ENCODE assay signal across 8 cellular contexts in genomic region chr17:65559802-65560627, GRCh38. TPM values are rescaled to one million over a fixed set of nuclear protein-coding genes. Genes with fewer than 3 reads are reported as not detected.
DNase-seq lines count a peak whose midpoint lies in the region; ATAC-seq and TF ChIP-seq lines count a peak whose summit lies in the region.

No MANE protein-coding gene starts in this region.

- H3K9me3 ChIP-seq in endodermal cell (ENCODE audit: control insufficient read depth, low read length): no peaks in the 10 kb centered on the region
- H3K9me3 ChIP-seq in naive thymus-derived CD4-positive, alpha-beta T cell (ENCODE audit: control insufficient read depth in 2 of 3, low read length in 3 of 3): no peaks in the 10 kb centered on the region

- H3K36me3 Mint-ChIP-seq in WTC11 (no peaks in the 10 kb centered on the region), endodermal cell (ENCODE audit: low read depth) (no peaks in the 10 kb centered on the region)
- no peaks in the 10 kb centered on the region for H3K36me3 Mint-ChIP-seq in naive thymus-derived CD4-positive, alpha-beta T cell

- peaks cover 13% of the 10 kb centered on the region for H3K4me1 ChIP-seq in endodermal cell (ENCODE audit: control insufficient read depth, insufficient read depth, low read length)
- H3K4me1 ChIP-seq in naive thymus-derived CD4-positive, alpha-beta T cell (ENCODE audit: control insufficient read depth in 2 of 2, insufficient read depth in 2 of 2, low read length in 2 of 2): peaks cover 18 to 24% of the 10 kb centered on the region in 2 donors

- POLR2A ChIA-PET in WTC11 (lab: Charles Lee): interaction anchor here (1.0 to 1.9 kb wide), 3 partner anchors 13 to 137 kb away, joined by 3 to 7 read pairs (median 7); no protein-coding TSS in a partner anchor
- POLR2A ChIA-PET in naive thymus-derived CD4-positive, alpha-beta T cell (lab: Charles Lee): interaction anchor here (0.6 to 2.6 kb wide), 6 partner anchors 11 to 1114 kb away, joined by 3 to 10 read pairs (median 6); no protein-coding TSS in a partner anchor

- CTCF ChIA-PET in WTC11 (lab: Charles Lee): interaction anchor here (1.4 to 1.9 kb wide), 3 partner anchors 65 to 328 kb away, joined by 5 to 8 read pairs (median 7); no protein-coding TSS in a partner anchor
- CTCF ChIA-PET in naive thymus-derived CD4-positive, alpha-beta T cell (lab: Charles Lee): interaction anchor here (1.3 kb wide), 1 partner anchor 237 kb away, joined by 7 read pairs; no protein-coding TSS in a partner anchor

- peak overlapping the region; percentile 81 for H3K9ac ChIP-seq in endodermal cell (ENCODE audit: extremely low read depth, low read length, poor library complexity, severe bottlenecking)

- peak; percentile 2; the same call in 1 of the 2 replicates for ATAC-seq in WTC11
- no peak for ATAC-seq in naive thymus-derived CD4-positive, alpha-beta T cell
- ATAC-seq in GM21576 (IDR thresholded peaks at IDR 0.05; ENCODE audit: unreplicated experiment): no peak

- peak; percentile 17 for DNase-seq in NCI-H510A (lab: John Stamatoyannopoulos, UW)
- no peak for DNase-seq in NCI-H510A treated with DMSO at 0.1 percent for 48 hours (lab: John Stamatoyannopoulos, UW)
- DNase-seq in WTC11 (ENCODE audit: low spot score): peak; percentile 58
- peak; percentile 90 for DNase-seq in endodermal cell
- DNase-seq in naive thymus-derived CD4-positive, alpha-beta T cell: peak in 7 of 9 donors; percentile 36 to 58 (median 44)
- no peak for DNase-seq in KG1 (lab: John Stamatoyannopoulos, UW)
- DNase-seq in GM19240 (ENCODE audit: insufficient read length, low spot score): no peak

- H3K27ac ChIP-seq in endodermal cell (ENCODE audit: low read depth, low read length): peak overlapping the region; percentile 92
- no peak overlapping the region for H3K27ac ChIP-seq in naive thymus-derived CD4-positive, alpha-beta T cell (ENCODE audit: low read depth, low read length)

- no peaks in the 10 kb centered on the region for H3K27me3 ChIP-seq in endodermal cell (ENCODE audit: control insufficient read depth, insufficient read depth, low read length, poor library complexity, severe bottlenecking)
- no peaks in the 10 kb centered on the region for H3K27me3 ChIP-seq in naive thymus-derived CD4-positive, alpha-beta T cell (ENCODE audit: control insufficient read depth in 2 of 2, insufficient read depth in 2 of 2, low read length in 2 of 2)

- peak overlapping the region; percentile 68 for H3K4me3 ChIP-seq in endodermal cell (ENCODE audit: low read length)
- peak overlapping the region; percentile 70 for H3K4me3 ChIP-seq in naive thymus-derived CD4-positive, alpha-beta T cell (ENCODE audit: low read length)

- H3K27me3 Mint-ChIP-seq in WTC11 (ENCODE audit: low read depth): peaks cover 18% of the 10 kb centered on the region
- peaks cover 1% of the 10 kb centered on the region for H3K27me3 Mint-ChIP-seq in endodermal cell (ENCODE audit: insufficient read depth)
- peaks cover 0 to 18% (median 0%) of the 10 kb centered on the region in 5 donors for H3K27me3 Mint-ChIP-seq in naive thymus-derived CD4-positive, alpha-beta T cell

- H3K9me3 Mint-ChIP-seq in WTC11: no peaks in the 10 kb centered on the region
- no peaks in the 10 kb centered on the region for H3K9me3 Mint-ChIP-seq in endodermal cell
- no peaks in the 10 kb centered on the region for H3K9me3 Mint-ChIP-seq in naive thymus-derived CD4-positive, alpha-beta T cell

- H3K27ac Mint-ChIP-seq in WTC11 (no peak overlapping the region), endodermal cell (peak overlapping the region; percentile 91)
- H3K27ac Mint-ChIP-seq in naive thymus-derived CD4-positive, alpha-beta T cell: peak overlapping the region in 5 of 9 donors; percentile 4 to 95 (median 83)

- H3K4me1 Mint-ChIP-seq in WTC11 (peaks cover 16% of the 10 kb centered on the region), endodermal cell (peaks cover 12% of the 10 kb centered on the region)
- H3K4me1 Mint-ChIP-seq in naive thymus-derived CD4-positive, alpha-beta T cell: peaks cover 10 to 37% (median 31%) of the 10 kb centered on the region in 7 donors

- peaks cover 17% of the 10 kb centered on the region for H3K36me3 ChIP-seq in endodermal cell (ENCODE audit: control insufficient read depth, insufficient read depth, low read length)
- H3K36me3 ChIP-seq in naive thymus-derived CD4-positive, alpha-beta T cell (ENCODE audit: control insufficient read depth in 2 of 3, insufficient read depth in 3 of 3, low read length in 3 of 3): peaks cover 0 to 10% (median 0%) of the 10 kb centered on the region in 3 experiments

- H3K4me3 Mint-ChIP-seq in WTC11 (no peak overlapping the region; the same call in 1 of the 2 replicates), endodermal cell (no peak overlapping the region)
- peak overlapping the region in 3 of 10 donors; percentile 66 to 84 (median 71) for H3K4me3 Mint-ChIP-seq in naive thymus-derived CD4-positive, alpha-beta T cell

- 0% methylated on average over 27 to 80 of the region's 90 CpGs for WGBS in endodermal cell (ENCODE audit: insufficient coverage in 1 of 2, insufficient read length in 1 of 2), 2 experiments

- TF ChIP-seq CTCF in WTC11 (IDR thresholded peaks at IDR 0.05) (no peak), endodermal cell (conservative IDR thresholded peaks at IDR 0.05) (no peak)

- intact Hi-C loops in naive thymus-derived CD4-positive, alpha-beta T cell (cut with micrococcal nuclease): loop anchor here (1.0 to 10.0 kb wide), 7 partner anchors 37 to 1053 kb away; partner anchors contain the start of genes CEP95 (in 1 of the 2), DDX5 (in 1 of the 2), GNA13 (in 1 of the 2) and PRKCA (in 1 of the 2)

TF ChIP-seq in WTC11, 78 proteins besides CTCF, POLR2A, EP300 and RAD21 (continues in another document):
- TF ChIP-seq CREM (CRISPR knock-in tag; IDR thresholded peaks at IDR 0.05) (no peak), ELF4 (CRISPR knock-in tag; IDR thresholded peaks at IDR 0.05; ENCODE audit: low read depth) (no peak), NR2C2 (CRISPR knock-in tag; IDR thresholded peaks at IDR 0.05) (no peak), ZNF121 (CRISPR knock-in tag; IDR thresholded peaks at IDR 0.05) (no peak), RORB (CRISPR knock-in tag; IDR thresholded peaks at IDR 0.05) (no peak), GRHL2 (CRISPR knock-in tag; IDR thresholded peaks at IDR 0.05; ENCODE audit: insufficient replicate concordance, severe bottlenecking) (no peak), ESRRA (CRISPR knock-in tag; IDR thresholded peaks at IDR 0.05; ENCODE audit: borderline replicate concordance) (0 out of 2 replicates have a peak, but pooled peaks have one; percentile 23)
- TF ChIP-seq, protein P1, sequence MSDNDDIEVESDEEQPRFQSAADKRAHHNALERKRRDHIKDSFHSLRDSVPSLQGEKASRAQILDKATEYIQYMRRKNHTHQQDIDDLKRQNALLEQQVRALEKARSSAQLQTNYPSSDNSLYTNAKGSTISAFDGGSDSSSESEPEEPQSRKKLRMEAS (CRISPR knock-in tag; IDR thresholded peaks at IDR 0.05): peak; percentile 20; the same call in 1 of the 2 replicates
- TF ChIP-seq, protein P2, sequence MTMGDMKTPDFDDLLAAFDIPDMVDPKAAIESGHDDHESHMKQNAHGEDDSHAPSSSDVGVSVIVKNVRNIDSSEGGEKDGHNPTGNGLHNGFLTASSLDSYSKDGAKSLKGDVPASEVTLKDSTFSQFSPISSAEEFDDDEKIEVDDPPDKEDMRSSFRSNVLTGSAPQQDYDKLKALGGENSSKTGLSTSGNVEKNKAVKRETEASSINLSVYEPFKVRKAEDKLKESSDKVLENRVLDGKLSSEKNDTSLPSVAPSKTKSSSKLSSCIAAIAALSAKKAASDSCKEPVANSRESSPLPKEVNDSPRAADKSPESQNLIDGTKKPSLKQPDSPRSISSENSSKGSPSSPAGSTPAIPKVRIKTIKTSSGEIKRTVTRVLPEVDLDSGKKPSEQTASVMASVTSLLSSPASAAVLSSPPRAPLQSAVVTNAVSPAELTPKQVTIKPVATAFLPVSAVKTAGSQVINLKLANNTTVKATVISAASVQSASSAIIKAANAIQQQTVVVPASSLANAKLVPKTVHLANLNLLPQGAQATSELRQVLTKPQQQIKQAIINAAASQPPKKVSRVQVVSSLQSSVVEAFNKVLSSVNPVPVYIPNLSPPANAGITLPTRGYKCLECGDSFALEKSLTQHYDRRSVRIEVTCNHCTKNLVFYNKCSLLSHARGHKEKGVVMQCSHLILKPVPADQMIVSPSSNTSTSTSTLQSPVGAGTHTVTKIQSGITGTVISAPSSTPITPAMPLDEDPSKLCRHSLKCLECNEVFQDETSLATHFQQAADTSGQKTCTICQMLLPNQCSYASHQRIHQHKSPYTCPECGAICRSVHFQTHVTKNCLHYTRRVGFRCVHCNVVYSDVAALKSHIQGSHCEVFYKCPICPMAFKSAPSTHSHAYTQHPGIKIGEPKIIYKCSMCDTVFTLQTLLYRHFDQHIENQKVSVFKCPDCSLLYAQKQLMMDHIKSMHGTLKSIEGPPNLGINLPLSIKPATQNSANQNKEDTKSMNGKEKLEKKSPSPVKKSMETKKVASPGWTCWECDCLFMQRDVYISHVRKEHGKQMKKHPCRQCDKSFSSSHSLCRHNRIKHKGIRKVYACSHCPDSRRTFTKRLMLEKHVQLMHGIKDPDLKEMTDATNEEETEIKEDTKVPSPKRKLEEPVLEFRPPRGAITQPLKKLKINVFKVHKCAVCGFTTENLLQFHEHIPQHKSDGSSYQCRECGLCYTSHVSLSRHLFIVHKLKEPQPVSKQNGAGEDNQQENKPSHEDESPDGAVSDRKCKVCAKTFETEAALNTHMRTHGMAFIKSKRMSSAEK (CRISPR knock-in tag; IDR thresholded peaks at IDR 0.05; ENCODE audit: borderline replicate concordance): no peak
- TF ChIP-seq, protein P3, sequence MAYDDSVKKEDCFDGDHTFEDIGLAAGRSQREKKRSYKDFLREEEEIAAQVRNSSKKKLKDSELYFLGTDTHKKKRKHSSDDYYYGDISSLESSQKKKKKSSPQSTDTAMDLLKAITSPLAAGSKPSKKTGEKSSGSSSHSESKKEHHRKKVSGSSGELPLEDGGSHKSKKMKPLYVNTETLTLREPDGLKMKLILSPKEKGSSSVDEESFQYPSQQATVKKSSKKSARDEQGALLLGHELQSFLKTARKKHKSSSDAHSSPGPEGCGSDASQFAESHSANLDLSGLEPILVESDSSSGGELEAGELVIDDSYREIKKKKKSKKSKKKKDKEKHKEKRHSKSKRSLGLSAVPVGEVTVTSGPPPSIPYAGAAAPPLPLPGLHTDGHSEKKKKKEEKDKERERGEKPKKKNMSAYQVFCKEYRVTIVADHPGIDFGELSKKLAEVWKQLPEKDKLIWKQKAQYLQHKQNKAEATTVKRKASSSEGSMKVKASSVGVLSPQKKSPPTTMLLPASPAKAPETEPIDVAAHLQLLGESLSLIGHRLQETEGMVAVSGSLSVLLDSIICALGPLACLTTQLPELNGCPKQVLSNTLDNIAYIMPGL (CRISPR knock-in tag; IDR thresholded peaks at IDR 0.05): peak; percentile 24; the same call in 1 of the 2 replicates

RNA-seq across cellular contexts. Expression of gene AXIN2, which starts 1.4 kb away (rescaled TPM):
- 35.0 to 37.3 TPM (median 37.0 TPM) in 3 replicates for total RNA-seq in WTC11 (2021)
- 10 to 100 TPM; 40.1 to 53.2 TPM for total RNA-seq in endodermal cell
- 74.8 TPM for polyA plus RNA-seq in endodermal cell (2013, experiment 1 of 2)
- polyA plus RNA-seq in endodermal cell (2013, experiment 2 of 2): 73.2 TPM
- 10 to 100 TPM in 4 of 5 experiments, 1 to 10 TPM in 1; 7.4 to 63.4 (median 39.5) TPM for total RNA-seq in naive thymus-derived CD4-positive, alpha-beta T cell
- 10 to 100 TPM; 10.5 to 16.2 TPM for polyA plus RNA-seq in naive thymus-derived CD4-positive, alpha-beta T cell

Comparison
In these comparisons a context has a peak if more than half of its experiments do, and no peak if none do; other contexts are left out.
1. DNase-seq: peak in NCI-H510A (single experiment), WTC11 (single experiment), endodermal cell (single experiment) and naive thymus-derived CD4-positive, alpha-beta T cell (7 of 9); none in NCI-H510A treated with DMSO at 0.1 percent for 48 hours (single experiment), KG1 (single experiment) and GM19240 (single experiment).